8 cellular contexts compared by ENCODE assay signal in the genomic region with DNA sequence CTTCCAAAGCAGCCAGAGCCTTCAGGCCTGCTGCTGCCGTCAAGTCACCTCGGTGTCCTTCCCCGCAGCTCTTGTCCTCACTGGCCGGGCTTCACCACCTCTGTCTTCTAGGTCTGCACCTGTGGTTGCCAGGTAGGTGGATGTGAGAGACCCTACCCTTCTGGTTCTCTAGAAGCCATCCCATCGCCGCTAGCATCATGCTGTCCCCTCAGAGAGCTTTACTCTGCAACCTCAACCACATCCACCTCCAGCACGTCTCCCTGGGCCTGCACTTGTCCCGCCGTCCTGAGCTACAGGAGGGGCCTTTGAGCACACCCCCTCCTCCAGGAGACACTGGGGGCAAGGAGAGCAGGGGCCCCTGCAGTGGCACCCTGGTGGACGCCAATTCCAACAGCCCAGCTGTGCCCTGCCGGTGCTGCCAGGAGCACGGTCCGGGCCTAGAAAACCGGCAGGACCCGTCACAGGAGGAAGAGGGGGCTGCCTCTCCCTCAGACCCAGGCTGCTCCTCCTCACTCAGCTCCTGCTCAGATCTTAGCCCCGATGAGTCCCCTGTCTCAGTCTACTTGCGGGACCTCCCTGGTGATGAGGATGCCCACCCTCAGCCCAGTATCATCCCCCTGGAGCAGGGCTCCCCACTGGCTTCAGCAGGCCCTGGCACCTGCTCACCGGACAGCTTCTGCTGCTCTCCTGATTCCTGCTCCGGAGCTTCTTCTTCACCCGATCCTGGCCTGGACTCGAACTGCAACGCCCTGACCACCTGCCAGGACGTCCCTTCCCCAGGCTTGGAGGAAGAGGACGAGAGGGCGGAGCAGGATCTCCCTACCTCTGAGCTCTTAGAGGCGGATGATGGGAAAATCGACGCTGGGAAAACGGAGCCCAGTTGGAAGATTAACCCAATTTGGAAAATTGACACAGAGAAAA. TPM values are rescaled to one million over a fixed set of nuclear protein-coding genes. Genes with fewer than 3 reads are reported as not detected.
DNase-seq lines count a peak whose midpoint lies in the region; ATAC-seq and TF ChIP-seq lines count a peak whose summit lies in the region.

No MANE protein-coding gene starts in this region.

- H3K27ac Mint-ChIP-seq in activated CD4-positive, alpha-beta T cell treated with anti-CD3 and anti-CD28 coated beads, Interleukin-2, amount 10 ng/mL, durations not matched to agents 7 days and 5 days = no peak overlapping the region

- CTCF ChIA-PET in activated CD4-positive, alpha-beta T cell treated with anti-CD3 and anti-CD28 coated beads, Interleukin-2, amount 10 ng/mL, durations not matched to agents 7 days and 5 days (lab: Charles Lee) = interaction anchor here (0.6 to 5.4 kb wide), 12 partner anchors 8 to 1079 kb away, joined by 3 to 60 read pairs (median 4); a partner anchor contains a TSS

- H3K4me3 ChIP-seq in astrocyte of the spinal cord (ENCODE audit: low read depth, low read length) (peak overlapping the region; percentile 76), right lobe of liver (peak overlapping the region in 2 of 3 donors; percentile 73 to 93), upper lobe of left lung (peak overlapping the region in 3 of 4 donors; percentile 73 to 87 (median 83))

- peaks cover 0 to 21% (median 0%) of the 10 kb centered on the region in 4 donors for H3K36me3 ChIP-seq in right lobe of liver
- peaks cover 0 to 24% (median 15%) of the 10 kb centered on the region in 4 donors for H3K36me3 ChIP-seq in upper lobe of left lung

- peak overlapping the region; percentile 65 for H3K4me3 Mint-ChIP-seq in activated CD4-positive, alpha-beta T cell treated with anti-CD3 and anti-CD28 coated beads, Interleukin-2, amount 10 ng/mL, durations not matched to agents 7 days and 5 days

- POLR2A ChIA-PET in activated CD4-positive, alpha-beta T cell treated with anti-CD3 and anti-CD28 coated beads, Interleukin-2, amount 10 ng/mL, durations not matched to agents 7 days and 5 days (lab: Charles Lee) = no interaction called here

- H3K4me1 ChIP-seq in right lobe of liver = peaks cover 0 to 16% (median 1%) of the 10 kb centered on the region in 4 donors
- H3K4me1 ChIP-seq in upper lobe of left lung = peaks cover 32 to 57% (median 40%) of the 10 kb centered on the region in 4 donors

- in situ Hi-C loops in astrocyte of the spinal cord (cut with HindIII; ENCODE audit: low sequenced_read_pairs) = no loop called here

- peak overlapping the region in 2 of 3 donors; percentile 84 to 94 for H3K27ac ChIP-seq in right lobe of liver
- H3K27ac ChIP-seq in upper lobe of left lung = peak overlapping the region; percentile 84 to 97 (median 96)

- H3K4me1 Mint-ChIP-seq in activated CD4-positive, alpha-beta T cell treated with anti-CD3 and anti-CD28 coated beads, Interleukin-2, amount 10 ng/mL, durations not matched to agents 7 days and 5 days = peaks cover 52% of the 10 kb centered on the region

- ATAC-seq in right lobe of liver = no peak
- no peak for ATAC-seq in upper lobe of left lung (ENCODE audit: low FRiP score in 2 of 2)

- H3K27me3 ChIP-seq in right lobe of liver (no peaks in the 10 kb centered on the region), upper lobe of left lung (no peaks in the 10 kb centered on the region)

- no peak for TF ChIP-seq POLR2A in right lobe of liver (IDR thresholded peaks at IDR 0.05)
- no peak for TF ChIP-seq POLR2A in upper lobe of left lung (IDR thresholded peaks at IDR 0.05)

- peaks cover 14% of the 10 kb centered on the region for H3K36me3 Mint-ChIP-seq in activated CD4-positive, alpha-beta T cell treated with anti-CD3 and anti-CD28 coated beads, Interleukin-2, amount 10 ng/mL, durations not matched to agents 7 days and 5 days (ENCODE audit: low read depth)

- 44% methylated on average over 19 of the region's 29 CpGs for WGBS in right lobe of liver (ENCODE audit: insufficient coverage, low coverage, low lambda C conversion rate, missing lambda C conversion rate)
- WGBS in upper lobe of left lung, 2 donors = 56 to 61% methylated on average over 20 to 29 of the region's 29 CpGs

- no peaks in the 10 kb centered on the region for H3K9me3 Mint-ChIP-seq in activated CD4-positive, alpha-beta T cell treated with anti-CD3 and anti-CD28 coated beads, Interleukin-2, amount 10 ng/mL, durations not matched to agents 7 days and 5 days

- H3K9me3 ChIP-seq in right lobe of liver = no peaks in the 10 kb centered on the region
- H3K9me3 ChIP-seq in upper lobe of left lung = no peaks in the 10 kb centered on the region

- TF ChIP-seq CTCF in astrocyte of the spinal cord (IDR thresholded peaks at IDR 0.05; ENCODE audit: low read depth, low read length) = no peak
- TF ChIP-seq CTCF in right lobe of liver (IDR thresholded peaks at IDR 0.05) = no peak
- no peak for TF ChIP-seq CTCF in upper lobe of left lung (IDR thresholded peaks at IDR 0.05)

- DNase-seq in activated CD4-positive, alpha-beta T cell treated with anti-CD3 and anti-CD28 coated beads, Interleukin-2, amount 10 ng/mL, durations not matched to agents 7 days and 5 days = no peak
- DNase-seq in activated CD4-positive, alpha-beta T cell treated with anti-CD3 and anti-CD28 coated beads, Interleukin-2, amount 50 U/mL, for 48 hours = no peak
- peak; percentile 5 for DNase-seq in astrocyte of the spinal cord (ENCODE audit: low read depth, low spot score)
- no peak for DNase-seq in right lobe of liver
- DNase-seq in upper lobe of left lung = no peak
- no peak for DNase-seq in stimulated activated naive CD4-positive, alpha-beta T cell treated with Interleukin-2 at 50 U/mL for 16 hours (lab: John Stamatoyannopoulos, UW)
- no peak for DNase-seq in NCI-H2107 treated with DMSO at 0.1 percent for 48 hours (lab: John Stamatoyannopoulos, UW; ENCODE audit: unreplicated experiment)
- no peak for DNase-seq in NCI-H446 treated with DMSO at 0.1 percent for 48 hours (lab: John Stamatoyannopoulos, UW)

- intact Hi-C loops in right lobe of liver (cut with DNase I) = loop anchor here (5.0 kb wide), 1 partner anchor 45 kb away; a partner anchor contains a TSS

- H3K27me3 Mint-ChIP-seq in activated CD4-positive, alpha-beta T cell treated with anti-CD3 and anti-CD28 coated beads, Interleukin-2, amount 10 ng/mL, durations not matched to agents 7 days and 5 days = no peaks in the 10 kb centered on the region

- no peak for TF ChIP-seq EP300 in upper lobe of left lung (IDR thresholded peaks at IDR 0.05)

RNA-seq across cellular contexts. Expression of a gene that starts 1.1 kb away (rescaled TPM):
- total RNA-seq in activated CD4-positive, alpha-beta T cell treated with anti-CD3 and anti-CD28 coated beads, Interleukin-2, amount 10 ng/mL, durations not matched to agents 7 days and 5 days = 10 to 100 TPM; 30.2 to 31.6 TPM
- total RNA-seq in right lobe of liver (10 to 100 TPM in 1 of 6 experiments, 1 to 10 TPM in 5; 4.6 to 12.7 (median 7.6) TPM), upper lobe of left lung (10 to 100 TPM; 21.4 to 41.9 (median 31.2) TPM)

RNA-seq across cellular contexts. Expression of a gene that starts 13.2 kb away (rescaled TPM):
- 100 to 1,000 TPM; 209 to 229 TPM for total RNA-seq in activated CD4-positive, alpha-beta T cell treated with anti-CD3 and anti-CD28 coated beads, Interleukin-2, amount 10 ng/mL, durations not matched to agents 7 days and 5 days
- 100 to 1,000 TPM in 4 of 6 experiments, 10 to 100 TPM in 2; 51.1 to 236 (median 171) TPM for total RNA-seq in right lobe of liver
- 100 to 1,000 TPM; 129 to 256 (median 179) TPM for total RNA-seq in upper lobe of left lung

RNA-seq across cellular contexts. Expression of a gene that starts 20.6 kb away (rescaled TPM):
- total RNA-seq in activated CD4-positive, alpha-beta T cell treated with anti-CD3 and anti-CD28 coated beads, Interleukin-2, amount 10 ng/mL, durations not matched to agents 7 days and 5 days = not detected
- total RNA-seq in right lobe of liver = 10 to 100 TPM; 27.0 to 95.3 (median 36.1) TPM
- total RNA-seq in upper lobe of left lung = under 1 TPM in 2 of 6 donors, not detected in 4; 0.14 to 0.17 TPM

RNA-seq across cellular contexts. Expression of a gene that starts 44.6 kb away (rescaled TPM):
- 1 to 10 TPM; 2.5 to 3.4 TPM for total RNA-seq in activated CD4-positive, alpha-beta T cell treated with anti-CD3 and anti-CD28 coated beads, Interleukin-2, amount 10 ng/mL, durations not matched to agents 7 days and 5 days
- total RNA-seq in right lobe of liver (1 to 10 TPM in 4 of 6 experiments, under 1 TPM in 2; 0.56 to 1.6 (median 1.2) TPM), upper lobe of left lung (1 to 10 TPM; 1.1 to 6.3 (median 2.6) TPM)

RNA-seq across cellular contexts. Expression of a gene that starts 48.5 kb away (rescaled TPM):
- total RNA-seq in activated CD4-positive, alpha-beta T cell treated with anti-CD3 and anti-CD28 coated beads, Interleukin-2, amount 10 ng/mL, durations not matched to agents 7 days and 5 days = 100 to 1,000 TPM in 1 of 2 experiments, 10 to 100 TPM in 1; 100.0 to 104 TPM
- 10 to 100 TPM; 10.4 to 29.2 (median 20.2) TPM for total RNA-seq in right lobe of liver
- 10 to 100 TPM; 32.7 to 92.2 (median 48.1) TPM for total RNA-seq in upper lobe of left lung

Comparison
In these comparisons a context has a peak if more than half of its experiments do, and no peak if none do; other contexts are left out.
1. RNA of a gene that starts 20.6 kb away (total RNA-seq): 27.0 to 95.3 TPM in right lobe of liver; not detected in activated CD4-positive, alpha-beta T cell treated with anti-CD3 and anti-CD28 coated beads, Interleukin-2, amount 10 ng/mL, durations not matched to agents 7 days and 5 days and 0.14 to 0.17 TPM in upper lobe of left lung; every median in the first group is over 10 times any median in the second.
2. Peak in every context shown above with its lines, with median percentiles within 50 percentile points of each other: H3K4me3 ChIP-seq.